1 cellular context compared by ENCODE assay signal in genomic region chr11:33970984-33971466, GRCh38.
A peak's percentile ranks its signal among the peaks of the same experiment; 100 is the strongest.
TF ChIP-seq lines count a peak whose summit lies in the region.

No MANE protein-coding gene starts in this region.

TF ChIP-seq in K562, 482 proteins besides CTCF, POLR2A, EP300 and RAD21 (continued from another document and continues in another):
- TF ChIP-seq ZKSCAN1 (IDR thresholded peaks at IDR 0.05; ENCODE audit: low read depth, low read length): no peak
- TF ChIP-seq ZEB2 (IDR thresholded peaks at IDR 0.05): 0 out of 2 replicates have a peak, but pooled peaks have one; percentile 48
- TF ChIP-seq NBN (IDR thresholded peaks at IDR 0.05; ENCODE audit: low read depth): 0 out of 2 replicates have a peak, but pooled peaks have one; percentile 68
- TF ChIP-seq BRD9 (IDR thresholded peaks at IDR 0.05; ENCODE audit: low read depth, partially characterized antibody): peak; percentile 83
- TF ChIP-seq CXXC5 (CRISPR knock-in tag; IDR thresholded peaks at IDR 0.05): no peak
- TF ChIP-seq RHOXF2B (CRISPR knock-in tag; conservative IDR thresholded peaks at IDR 0.05): no peak
- peak; percentile 29; the same call in 1 of the 2 replicates for TF ChIP-seq CBFA2T3 (IDR thresholded peaks at IDR 0.05)
- no peak for TF ChIP-seq CAMTA2 (CRISPR knock-in tag; conservative IDR thresholded peaks at IDR 0.05)
- TF ChIP-seq HDAC3 (IDR thresholded peaks at IDR 0.05; ENCODE audit: borderline replicate concordance, partially characterized antibody): no peak
- TF ChIP-seq RB1 (IDR thresholded peaks at IDR 0.05; ENCODE audit: low read depth): peak; percentile 41; the same call in 1 of the 2 replicates
- 0 out of 2 replicates have a peak, but pooled peaks have one; percentile 10 for TF ChIP-seq MAFK (IDR thresholded peaks at IDR 0.05; ENCODE audit: low read length)
- no peak for TF ChIP-seq RBM34 (IDR thresholded peaks at IDR 0.05; ENCODE audit: borderline replicate concordance, insufficient read depth, low read length)
- no peak for TF ChIP-seq ZNF79 (CRISPR knock-in tag; IDR thresholded peaks at IDR 0.05; ENCODE audit: low read depth)
- TF ChIP-seq HLTF (IDR thresholded peaks at IDR 0.05): peak; percentile 58; the same call in 1 of the 2 replicates
- no peak for TF ChIP-seq MED1 (CRISPR knock-in tag; IDR thresholded peaks at IDR 0.05; ENCODE audit: borderline replicate concordance)
- TF ChIP-seq TFAP4 (CRISPR knock-in tag; IDR thresholded peaks at IDR 0.05; ENCODE audit: borderline replicate concordance): peak; percentile 91
- TF ChIP-seq STAT5A (IDR thresholded peaks at IDR 0.05; ENCODE audit: borderline replicate concordance, low read length): no peak
- TF ChIP-seq HNRNPK (IDR thresholded peaks at IDR 0.05; ENCODE audit: low read depth, low read length, poor library complexity, severe bottlenecking): no peak
- TF ChIP-seq, protein P1, sequence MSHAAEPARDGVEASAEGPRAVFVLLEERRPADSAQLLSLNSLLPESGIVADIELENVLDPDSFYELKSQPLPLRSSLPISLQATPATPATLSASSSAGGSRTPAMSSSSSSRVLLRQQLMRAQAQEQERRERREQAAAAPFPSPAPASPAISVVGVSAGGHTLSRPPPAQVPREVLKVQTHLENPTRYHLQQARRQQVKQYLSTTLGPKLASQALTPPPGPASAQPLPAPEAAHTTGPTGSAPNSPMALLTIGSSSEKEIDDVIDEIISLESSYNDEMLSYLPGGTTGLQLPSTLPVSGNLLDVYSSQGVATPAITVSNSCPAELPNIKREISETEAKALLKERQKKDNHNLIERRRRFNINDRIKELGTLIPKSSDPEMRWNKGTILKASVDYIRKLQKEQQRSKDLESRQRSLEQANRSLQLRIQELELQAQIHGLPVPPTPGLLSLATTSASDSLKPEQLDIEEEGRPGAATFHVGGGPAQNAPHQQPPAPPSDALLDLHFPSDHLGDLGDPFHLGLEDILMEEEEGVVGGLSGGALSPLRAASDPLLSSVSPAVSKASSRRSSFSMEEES (CRISPR knock-in tag; IDR thresholded peaks at IDR 0.05): no peak
- TF ChIP-seq ZC3H8 (IDR thresholded peaks at IDR 0.05): 0 out of 2 replicates have a peak, but pooled peaks have one; percentile 33
- peak; percentile 89 for TF ChIP-seq CC2D1A (IDR thresholded peaks at IDR 0.05)
- TF ChIP-seq AFF4 (CRISPR knock-in tag; IDR thresholded peaks at IDR 0.05): no peak
- no peak for TF ChIP-seq DNMT1 (IDR thresholded peaks at IDR 0.05)
- no peak for TF ChIP-seq ZNF140 (CRISPR knock-in tag; IDR thresholded peaks at IDR 0.05)
- peak; percentile 42; the same call in 1 of the 2 replicates for TF ChIP-seq TEAD4 (IDR thresholded peaks at IDR 0.05; ENCODE audit: low read length)
- TF ChIP-seq TEAD4 (CRISPR knock-in tag; IDR thresholded peaks at IDR 0.05; ENCODE audit: borderline replicate concordance): no peak
- 0 out of 2 replicates have a peak, but pooled peaks have one; percentile 14 for TF ChIP-seq KLF16 (IDR thresholded peaks at IDR 0.05)
- TF ChIP-seq GATAD2A (IDR thresholded peaks at IDR 0.05): no peak
- 0 out of 2 replicates have a peak, but pooled peaks have one; percentile 21 for TF ChIP-seq FOSL1 (tag; conservative IDR thresholded peaks at IDR 0.05)
- no peak for TF ChIP-seq HMGN3 (IDR thresholded peaks at IDR 0.05; ENCODE audit: borderline replicate concordance, extremely low read depth, insufficient read length, low read depth, low read length)
- no peak for TF ChIP-seq COPS2 (conservative IDR thresholded peaks at IDR 0.05)
- no peak for TF ChIP-seq THRA (IDR thresholded peaks at IDR 0.05)
- peak; percentile 98 for TF ChIP-seq DEAF1 (CRISPR knock-in tag; IDR thresholded peaks at IDR 0.05)
- TF ChIP-seq MXI1 (IDR thresholded peaks at IDR 0.05; ENCODE audit: low read depth, low read length): no peak
- TF ChIP-seq POLR2G (IDR thresholded peaks at IDR 0.05; ENCODE audit: low read depth, low read length): no peak
- no peak for TF ChIP-seq NR3C1 (CRISPR knock-in tag; IDR thresholded peaks at IDR 0.05)
- no peak for TF ChIP-seq ZSCAN29 (IDR thresholded peaks at IDR 0.05)
- no peak for TF ChIP-seq FOXA1 (IDR thresholded peaks at IDR 0.05; ENCODE audit: borderline replicate concordance)
- no peak for TF ChIP-seq ZNF133 (CRISPR knock-in tag; IDR thresholded peaks at IDR 0.05)
- peak; percentile 80; the same call in 1 of the 2 replicates for TF ChIP-seq STAG1 (CRISPR knock-in tag; IDR thresholded peaks at IDR 0.05; ENCODE audit: borderline replicate concordance)
- no peak for TF ChIP-seq ZZZ3 (IDR thresholded peaks at IDR 0.05)
- no peak for TF ChIP-seq ZFP36 (IDR thresholded peaks at IDR 0.05; ENCODE audit: low read depth, low read length, partially characterized antibody)
- TF ChIP-seq PHB (CRISPR knock-in tag; IDR thresholded peaks at IDR 0.05): no peak
- no peak for TF ChIP-seq ILF3 (IDR thresholded peaks at IDR 0.05; ENCODE audit: borderline replicate concordance)
- TF ChIP-seq PRMT5 (CRISPR knock-in tag; IDR thresholded peaks at IDR 0.05): no peak
- TF ChIP-seq, protein P2, sequence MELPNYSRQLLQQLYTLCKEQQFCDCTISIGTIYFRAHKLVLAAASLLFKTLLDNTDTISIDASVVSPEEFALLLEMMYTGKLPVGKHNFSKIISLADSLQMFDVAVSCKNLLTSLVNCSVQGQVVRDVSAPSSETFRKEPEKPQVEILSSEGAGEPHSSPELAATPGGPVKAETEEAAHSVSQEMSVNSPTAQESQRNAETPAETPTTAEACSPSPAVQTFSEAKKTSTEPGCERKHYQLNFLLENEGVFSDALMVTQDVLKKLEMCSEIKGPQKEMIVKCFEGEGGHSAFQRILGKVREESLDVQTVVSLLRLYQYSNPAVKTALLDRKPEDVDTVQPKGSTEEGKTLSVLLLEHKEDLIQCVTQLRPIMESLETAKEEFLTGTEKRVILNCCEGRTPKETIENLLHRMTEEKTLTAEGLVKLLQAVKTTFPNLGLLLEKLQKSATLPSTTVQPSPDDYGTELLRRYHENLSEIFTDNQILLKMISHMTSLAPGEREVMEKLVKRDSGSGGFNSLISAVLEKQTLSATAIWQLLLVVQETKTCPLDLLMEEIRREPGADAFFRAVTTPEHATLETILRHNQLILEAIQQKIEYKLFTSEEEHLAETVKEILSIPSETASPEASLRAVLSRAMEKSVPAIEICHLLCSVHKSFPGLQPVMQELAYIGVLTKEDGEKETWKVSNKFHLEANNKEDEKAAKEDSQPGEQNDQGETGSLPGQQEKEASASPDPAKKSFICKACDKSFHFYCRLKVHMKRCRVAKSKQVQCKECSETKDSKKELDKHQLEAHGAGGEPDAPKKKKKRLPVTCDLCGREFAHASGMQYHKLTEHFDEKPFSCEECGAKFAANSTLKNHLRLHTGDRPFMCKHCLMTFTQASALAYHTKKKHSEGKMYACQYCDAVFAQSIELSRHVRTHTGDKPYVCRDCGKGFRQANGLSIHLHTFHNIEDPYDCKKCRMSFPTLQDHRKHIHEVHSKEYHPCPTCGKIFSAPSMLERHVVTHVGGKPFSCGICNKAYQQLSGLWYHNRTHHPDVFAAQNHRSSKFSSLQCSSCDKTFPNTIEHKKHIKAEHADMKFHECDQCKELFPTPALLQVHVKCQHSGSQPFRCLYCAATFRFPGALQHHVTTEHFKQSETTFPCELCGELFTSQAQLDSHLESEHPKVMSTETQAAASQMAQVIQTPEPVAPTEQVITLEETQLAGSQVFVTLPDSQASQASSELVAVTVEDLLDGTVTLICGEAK (IDR thresholded peaks at IDR 0.05): no peak
- TF ChIP-seq, protein P2 (CRISPR knock-in tag; IDR thresholded peaks at IDR 0.05): no peak
- peak; percentile 64; the same call in 1 of the 2 replicates for TF ChIP-seq LCOR (CRISPR knock-in tag; IDR thresholded peaks at IDR 0.05)
- TF ChIP-seq, protein P3, sequence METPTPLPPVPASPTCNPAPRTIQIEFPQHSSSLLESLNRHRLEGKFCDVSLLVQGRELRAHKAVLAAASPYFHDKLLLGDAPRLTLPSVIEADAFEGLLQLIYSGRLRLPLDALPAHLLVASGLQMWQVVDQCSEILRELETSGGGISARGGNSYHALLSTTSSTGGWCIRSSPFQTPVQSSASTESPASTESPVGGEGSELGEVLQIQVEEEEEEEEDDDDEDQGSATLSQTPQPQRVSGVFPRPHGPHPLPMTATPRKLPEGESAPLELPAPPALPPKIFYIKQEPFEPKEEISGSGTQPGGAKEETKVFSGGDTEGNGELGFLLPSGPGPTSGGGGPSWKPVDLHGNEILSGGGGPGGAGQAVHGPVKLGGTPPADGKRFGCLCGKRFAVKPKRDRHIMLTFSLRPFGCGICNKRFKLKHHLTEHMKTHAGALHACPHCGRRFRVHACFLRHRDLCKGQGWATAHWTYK (CRISPR knock-in tag; IDR thresholded peaks at IDR 0.05): no peak
- TF ChIP-seq ARID2 (IDR thresholded peaks at IDR 0.05): peak; percentile 99
- peak; percentile 78; the same call in 1 of the 2 replicates for TF ChIP-seq KAT7 (CRISPR knock-in tag; IDR thresholded peaks at IDR 0.05; ENCODE audit: borderline replicate concordance)
- peak; percentile 68; the same call in 1 of the 2 replicates for TF ChIP-seq C11orf30 (IDR thresholded peaks at IDR 0.05; ENCODE audit: low read depth)
